In the genomic region with DNA sequence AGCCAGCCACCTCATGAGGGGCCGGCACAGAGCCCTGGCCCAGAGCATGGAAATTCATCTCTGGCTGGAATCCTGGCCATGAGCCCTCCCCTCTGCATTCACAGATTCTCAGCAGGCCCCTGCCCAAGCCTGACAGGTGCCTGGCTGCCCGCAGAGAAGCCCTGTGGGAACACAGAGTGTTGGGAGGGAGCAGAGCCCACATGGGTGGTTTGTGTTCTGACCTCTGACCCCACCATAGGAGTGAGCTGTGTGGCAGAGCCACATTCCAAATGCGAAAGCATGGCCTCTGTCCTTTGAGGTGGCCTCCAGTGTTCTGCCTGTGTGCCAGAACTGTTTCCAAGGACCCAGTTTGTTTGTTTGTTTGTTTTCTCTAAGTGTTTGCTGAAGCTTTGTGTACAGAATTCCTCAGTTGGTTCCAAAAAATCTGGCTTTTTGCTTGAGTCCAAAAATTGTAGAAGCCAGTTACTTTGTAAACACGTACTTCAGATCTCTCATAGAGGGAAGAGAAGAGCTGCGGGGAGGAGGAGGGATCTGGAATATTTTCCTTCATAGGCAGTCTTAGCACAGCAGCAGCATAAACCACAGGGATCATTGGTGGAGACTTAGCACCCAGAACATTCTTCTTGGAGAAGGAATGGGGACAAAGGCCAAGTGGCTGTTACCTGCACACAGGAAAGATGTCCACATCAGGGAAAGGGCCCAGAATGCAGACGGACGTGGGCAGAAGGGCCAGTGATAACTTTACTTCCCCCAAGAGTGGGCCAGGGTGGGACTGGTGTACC, we compare ENCODE assay signal across 29 cellular contexts. TPM values are rescaled to one million over a fixed set of nuclear protein-coding genes. Genes with fewer than 3 reads are reported as not detected.
DNase-seq lines count a peak whose midpoint lies in the region; ATAC-seq and TF ChIP-seq lines count a peak whose summit lies in the region.
"Had no signal": no experiment of that assay in that cellular context is flagged by ENCODE, and none has a peak within 500 bp of the region (broad histone marks: within the 10 kb centered on the region; RNA-seq: fewer than 3 reads in every experiment).

No MANE protein-coding gene starts in this region.

- H3K18ac ChIP-seq in trophoblast cell (ENCODE audit: low read length), result no peak overlapping the region

- no peak overlapping the region for H2AK5ac ChIP-seq in trophoblast cell (ENCODE audit: low read length)

- H3K14ac ChIP-seq in trophoblast cell (ENCODE audit: low read length), result no peak overlapping the region

- H3K27ac Mint-ChIP-seq in GM23338 (no peak overlapping the region), endodermal cell (peak overlapping the region; percentile 1)
- H3K27ac Mint-ChIP-seq: natural killer cell treated with Interleukin-12 subunit alpha and Interleukin-12 subunit beta and Interleukin-15 and Interleukin-18, amount 100 ng/mL, for 72 hours had no signal

- no peak overlapping the region for H2BK12ac ChIP-seq in trophoblast cell (ENCODE audit: low read length)

- no peaks in the 10 kb centered on the region for H3K9me3 ChIP-seq in endodermal cell (ENCODE audit: control insufficient read depth, low read length)
- no peaks in the 10 kb centered on the region for H3K9me3 ChIP-seq in trophoblast cell (ENCODE audit: insufficient read depth, low read depth, low read length)
- no peaks in the 10 kb centered on the region for H3K9me3 ChIP-seq in tibial nerve
- H3K9me3 ChIP-seq: body of pancreas, left ventricle myocardium inferior, pancreas, right lobe of liver, tibial artery had no signal

- peaks cover 2% of the 10 kb centered on the region for H3K27me3 Mint-ChIP-seq in GM23338 (ENCODE audit: insufficient read depth, low read depth, poor library complexity)
- H3K27me3 Mint-ChIP-seq in endodermal cell (ENCODE audit: insufficient read depth), result no peaks in the 10 kb centered on the region

- no peak for TF ChIP-seq EP300 in tibial nerve (IDR thresholded peaks at IDR 0.05)

- no peak for TF ChIP-seq CTCF in GM23338 (conservative IDR thresholded peaks at IDR 0.05; ENCODE audit: low read depth in 2 of 2)
- no peak for TF ChIP-seq CTCF in endodermal cell (conservative IDR thresholded peaks at IDR 0.05)
- no peak for TF ChIP-seq CTCF in tibial nerve (IDR thresholded peaks at IDR 0.05)

- peak overlapping the region; percentile 68 for H4K91ac ChIP-seq in trophoblast cell (ENCODE audit: low read depth, low read length)

- H3K4ac ChIP-seq in trophoblast cell (ENCODE audit: low read depth, low read length), result no peak overlapping the region

- H4K8ac ChIP-seq in trophoblast cell (ENCODE audit: low read depth, low read length), result no peak overlapping the region

- H3K9me2 ChIP-seq in GM23338 (ENCODE audit: insufficient read depth), result no peaks in the 10 kb centered on the region

- no peaks in the 10 kb centered on the region for H3F3A ChIP-seq in GM23338 (replicated peaks; ENCODE audit: low read depth)

- H3K4me1 ChIP-seq in GM23338 (ENCODE audit: insufficient read depth), result no peaks in the 10 kb centered on the region
- no peaks in the 10 kb centered on the region for H3K4me1 ChIP-seq in endodermal cell (ENCODE audit: control insufficient read depth, insufficient read depth, low read length)
- peaks cover 18 to 23% of the 10 kb centered on the region in 2 experiments for H3K4me1 ChIP-seq in trophoblast cell (ENCODE audit: control insufficient read depth in 1 of 2, insufficient read depth in 2 of 2, low read length in 2 of 2)
- peaks cover 0 to 25% (median 5%) of the 10 kb centered on the region in 4 donors for H3K4me1 ChIP-seq in tibial nerve
- H3K4me1 ChIP-seq: body of pancreas, left ventricle myocardium inferior, pancreas, right lobe of liver, tibial artery had no signal

- H3K4me3 Mint-ChIP-seq in GM23338, result no peak overlapping the region
- no peak overlapping the region for H3K4me3 Mint-ChIP-seq in endodermal cell
- H3K4me3 Mint-ChIP-seq: natural killer cell treated with Interleukin-12 subunit alpha and Interleukin-12 subunit beta and Interleukin-15 and Interleukin-18, amount 100 ng/mL, for 72 hours had no signal

- H2BK120ac ChIP-seq in trophoblast cell (ENCODE audit: insufficient read depth, low read length, poor library complexity), result peak overlapping the region; percentile 57

- H3K27ac ChIP-seq in GM23338 (ENCODE audit: low read depth) (no peak overlapping the region), endodermal cell (ENCODE audit: low read depth, low read length) (no peak overlapping the region), trophoblast cell (ENCODE audit: low read depth, low read length) (peak overlapping the region; percentile 67), tibial nerve (peak overlapping the region in 3 of 4 donors; percentile 33 to 74 (median 57))
- H3K27ac ChIP-seq: body of pancreas, C4-2B, HL-60, left ventricle myocardium inferior, pancreas, right lobe of liver, RWPE1, tibial artery had no signal

- H3K9ac ChIP-seq in endodermal cell (ENCODE audit: extremely low read depth, low read length, poor library complexity, severe bottlenecking) (no peak overlapping the region), trophoblast cell (ENCODE audit: low read length) (no peak overlapping the region)

- 79 to 92% methylated on average over 5 to 7 of the region's 7 CpGs for WGBS in endodermal cell (ENCODE audit: insufficient coverage in 1 of 2, insufficient read length in 1 of 2), 2 experiments
- WGBS in trophoblast cell (ENCODE audit: extremely low coverage, insufficient coverage, insufficient read length), result no CpG with 5 or more reads among the region's 7 CpGs
- 47 to 56% methylated on average over 6 of the region's 7 CpGs for WGBS in tibial nerve, 2 donors

- ATAC-seq in GM23338, result peak; percentile 52; the same call in 2 of the 3 replicates
- ATAC-seq in GM19452 (IDR thresholded peaks at IDR 0.05; ENCODE audit: unreplicated experiment), result no peak
- ATAC-seq: body of pancreas; natural killer cell treated with Interleukin-12 subunit alpha and Interleukin-12 subunit beta and Interleukin-15 and Interleukin-18, amount 100 ng/mL, for 72 hours; pancreas; SK-N-SH treated with all-trans-retinoic acid at 6 μM for 48 hours; stimulated activated naive CD8-positive, alpha-beta T cell treated with anti-CD3 and anti-CD28 coated beads, Interleukin-15, Interleukin-2, amounts not matched to agents 100 U/mL and 50 U/mL, for 24 hours had no signal

- H4K20me1 ChIP-seq in GM23338 (replicated peaks; ENCODE audit: insufficient read depth), result no peaks in the 10 kb centered on the region

- no peak overlapping the region for H3K23ac ChIP-seq in trophoblast cell (ENCODE audit: low read length)

- DNase-seq in GM23338 (ENCODE audit: low spot score) (no peak), endodermal cell (no peak), trophoblast cell (peak; percentile 61 to 77), tibial nerve (ENCODE audit: low spot score in 2 of 2) (no peak), NK-92 (lab: John Stamatoyannopoulos, UW; ENCODE audit: unreplicated experiment) (no peak), NCI-H2107 (lab: John Stamatoyannopoulos, UW) (no peak)
- DNase-seq: activated CD4-positive, alpha-beta T cell treated with anti-CD3 and anti-CD28 coated beads for 1 hour; activated gamma-delta T cell treated with Interleukin-2 at 50 U/mL for 16 hours; activated T-cell treated with anti-CD3 and anti-CD28 coated beads, Interleukin-2, amount 50 U/mL, for 1 hour; body of pancreas; Calu3; DND-41; left ventricle myocardium inferior; midbrain; NCI-H1436; NCI-H446 treated with DMSO at 0.1 percent for 48 hours; pancreas; right lobe of liver; stimulated activated naive CD8-positive, alpha-beta T cell treated with anti-CD3 and anti-CD28 coated beads, Interleukin-15, Interleukin-2, amounts not matched to agents 100 U/mL and 50 U/mL, for 24 hours; T-helper 2 cell; tibial artery had no signal

- H4K12ac ChIP-seq in trophoblast cell (ENCODE audit: low read depth, low read length), result no peak overlapping the region

- no peak for TF ChIP-seq POLR2A in tibial nerve (IDR thresholded peaks at IDR 0.05)

- H3K36me3 ChIP-seq in GM23338 (ENCODE audit: insufficient read depth) (no peaks in the 10 kb centered on the region), endodermal cell (ENCODE audit: control insufficient read depth, insufficient read depth, low read length) (no peaks in the 10 kb centered on the region), trophoblast cell (ENCODE audit: control insufficient read depth in 1 of 2, insufficient read depth in 2 of 2, low read length in 2 of 2) (peaks cover 5 to 6% of the 10 kb centered on the region in 2 experiments), tibial nerve (no peaks in the 10 kb centered on the region)
- H3K36me3 ChIP-seq: left ventricle myocardium inferior, pancreas, right lobe of liver had no signal

- no peaks in the 10 kb centered on the region for H3K79me2 ChIP-seq in GM23338 (replicated peaks; ENCODE audit: insufficient read depth)
- H3K79me2 ChIP-seq in trophoblast cell (ENCODE audit: control insufficient read depth, insufficient read depth, low read length, poor library complexity), result no peaks in the 10 kb centered on the region

- peak overlapping the region; percentile 36 for H2BK5ac ChIP-seq in trophoblast cell (ENCODE audit: low read depth, low read length, poor library complexity)

- H3K4me2 ChIP-seq in GM23338 (no peak overlapping the region), trophoblast cell (ENCODE audit: low read length) (no peak overlapping the region)

- no peak overlapping the region for H2AFZ ChIP-seq in GM23338
- H2AFZ ChIP-seq in trophoblast cell (ENCODE audit: insufficient read depth, low read length, poor library complexity), result no peak overlapping the region

- no peaks in the 10 kb centered on the region for H3K36me3 Mint-ChIP-seq in GM23338 (ENCODE audit: low read depth)
- no peaks in the 10 kb centered on the region for H3K36me3 Mint-ChIP-seq in endodermal cell (ENCODE audit: low read depth)
- H3K36me3 Mint-ChIP-seq: natural killer cell treated with Interleukin-12 subunit alpha and Interleukin-12 subunit beta and Interleukin-15 and Interleukin-18, amount 100 ng/mL, for 72 hours had no signal

- H3K9me3 Mint-ChIP-seq in GM23338 (no peaks in the 10 kb centered on the region), endodermal cell (no peaks in the 10 kb centered on the region)
- H3K9me3 Mint-ChIP-seq: natural killer cell treated with Interleukin-12 subunit alpha and Interleukin-12 subunit beta and Interleukin-15 and Interleukin-18, amount 100 ng/mL, for 72 hours had no signal

- H3K27me3 ChIP-seq in GM23338 (ENCODE audit: insufficient read depth) (no peaks in the 10 kb centered on the region), endodermal cell (ENCODE audit: control insufficient read depth, insufficient read depth, low read length, poor library complexity, severe bottlenecking) (no peaks in the 10 kb centered on the region), trophoblast cell (ENCODE audit: insufficient read depth, low read length) (no peaks in the 10 kb centered on the region), tibial nerve (no peaks in the 10 kb centered on the region)
- H3K27me3 ChIP-seq: body of pancreas, pancreas, right lobe of liver had no signal

- H3K4me3 ChIP-seq in GM23338, result no peak overlapping the region
- no peak overlapping the region for H3K4me3 ChIP-seq in endodermal cell (ENCODE audit: low read length)
- H3K4me3 ChIP-seq in trophoblast cell (ENCODE audit: low read depth, low read length), result no peak overlapping the region
- no peak overlapping the region for H3K4me3 ChIP-seq in tibial nerve
- H3K4me3 ChIP-seq: body of pancreas, left ventricle myocardium inferior, pancreas, right lobe of liver, tibial artery had no signal

- H3K79me1 ChIP-seq in trophoblast cell (ENCODE audit: low read length), result peaks cover 12% of the 10 kb centered on the region

- H3K4me1 Mint-ChIP-seq in GM23338, result peaks cover 5% of the 10 kb centered on the region; the same call in 2 of the 3 replicates
- peaks cover 6% of the 10 kb centered on the region for H3K4me1 Mint-ChIP-seq in endodermal cell

RNA-seq across cellular contexts. Expression of a gene that starts 36.0 kb away (rescaled TPM):
- 2.8 and 3.3 TPM in 2 replicates for total RNA-seq in GM23338 (2014; rRNA removed; shearing (Covaris generic))
- polyA plus RNA-seq in GM23338 (2016; fragmentation: Nextera tagmentation; extraction: Ambion mirVana), result 0.70 and 0.71 TPM in 2 replicates
- total RNA-seq in endodermal cell (1 to 10 TPM; 2.0 TPM), tibial nerve (1 to 10 TPM; 1.1 to 2.9 (median 2.2) TPM)
- 1.0 TPM for polyA plus RNA-seq in endodermal cell (2013, experiment 1 of 2)
- 0.54 TPM for polyA plus RNA-seq in endodermal cell (2013, experiment 2 of 2)
- polyA plus RNA-seq in trophoblast cell (2013), result 11.9 and 13.4 TPM in 2 replicates
- total RNA-seq: glomerular endothelial cell; left ventricle myocardium inferior; natural killer cell treated with Interleukin-12 subunit alpha and Interleukin-12 subunit beta and Interleukin-15 and Interleukin-18, amount 100 ng/mL, for 72 hours; OCI-LY7; right lobe of liver had no signal

RNA-seq across cellular contexts. Expression of a gene that starts 43.3 kb away (rescaled TPM):
- total RNA-seq in GM23338 (2014; rRNA removed; shearing (Covaris generic)), result 4.9 and 7.7 TPM in 2 replicates
- 2.8 and 3.1 TPM in 2 replicates for polyA plus RNA-seq in GM23338 (2016; fragmentation: Nextera tagmentation; extraction: Ambion mirVana)
- total RNA-seq in endodermal cell (1 to 10 TPM; 4.7 to 6.6 TPM), tibial nerve (1 to 10 TPM; 1.2 to 2.2 (median 1.9) TPM)
- 6.4 TPM for polyA plus RNA-seq in endodermal cell (2013, experiment 1 of 2)
- 6.0 TPM for polyA plus RNA-seq in endodermal cell (2013, experiment 2 of 2)
- polyA plus RNA-seq in trophoblast cell (2013), result 2.2 and 2.3 TPM in 2 replicates

RNA-seq across cellular contexts. Expression of a gene that starts 43.6 kb away (rescaled TPM):
- 30.2 and 32.8 TPM in 2 replicates for total RNA-seq in GM23338 (2014; rRNA removed; shearing (Covaris generic))
- 8.1 and 11.6 TPM in 2 replicates for polyA plus RNA-seq in GM23338 (2016; fragmentation: Nextera tagmentation; extraction: Ambion mirVana)
- 10 to 100 TPM; 34.9 to 36.4 TPM for total RNA-seq in endodermal cell
- 12.1 TPM for polyA plus RNA-seq in endodermal cell (2013, experiment 1 of 2)
- polyA plus RNA-seq in endodermal cell (2013, experiment 2 of 2), result 12.4 TPM
- 8.7 and 9.0 TPM in 2 replicates for polyA plus RNA-seq in trophoblast cell (2013)
- total RNA-seq in tibial nerve, result 10 to 100 TPM; 61.2 to 99.9 (median 79.9) TPM

Comparison
In these comparisons a context has a peak if more than half of its experiments do, and no peak if none do; other contexts are left out.
1. DNase-seq: peak in trophoblast cell (2 of 2); none in GM23338 (single experiment), endodermal cell (single experiment), tibial nerve (0 of 2), NK-92 (single experiment) and NCI-H2107 (single experiment).
2. H3K27ac ChIP-seq: peak in trophoblast cell (single experiment) and tibial nerve (3 of 4); none in GM23338 (single experiment) and endodermal cell (single experiment).